25 cellular contexts compared by ENCODE assay signal in the genomic region with DNA sequence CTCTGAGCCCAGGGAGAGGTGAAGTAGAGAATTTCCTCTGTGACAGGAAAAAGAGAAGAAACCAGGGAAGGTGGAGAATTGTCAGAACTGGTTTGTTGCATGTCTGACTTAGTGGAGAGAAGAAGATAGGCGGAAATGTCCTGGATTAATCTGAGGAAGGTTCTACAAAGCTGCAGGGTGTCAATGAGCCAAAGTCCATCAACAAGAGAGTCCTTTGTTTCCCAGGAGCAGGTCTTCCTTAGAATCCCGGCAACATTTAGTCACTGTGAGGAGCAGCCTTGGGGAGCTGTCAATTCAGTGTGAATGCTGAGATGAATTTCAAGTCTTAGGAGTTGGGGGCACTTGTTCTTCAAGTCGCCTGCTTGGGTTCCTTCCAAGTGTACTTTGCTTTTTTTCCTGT.
DNase-seq lines count a peak whose midpoint lies in the region; ATAC-seq and TF ChIP-seq lines count a peak whose summit lies in the region.
"Had no signal": no experiment of that assay in that cellular context is flagged by ENCODE, and none has a peak within 500 bp of the region (broad histone marks: within the 10 kb centered on the region; RNA-seq: fewer than 3 reads in every experiment).

No MANE protein-coding gene starts in this region.

- no peaks in the 10 kb centered on the region for H3K36me3 Mint-ChIP-seq in CD8-positive, alpha-beta T cell
- H3K36me3 Mint-ChIP-seq: CD4-positive, CD25-positive, alpha-beta regulatory T cell had no signal

- no peak overlapping the region for H3K4me3 Mint-ChIP-seq in CD8-positive, alpha-beta T cell
- H3K4me3 Mint-ChIP-seq: CD4-positive, CD25-positive, alpha-beta regulatory T cell; HFFc6 had no signal

- peaks cover 2% of the 10 kb centered on the region for H3K27me3 Mint-ChIP-seq in CD8-positive, alpha-beta T cell (ENCODE audit: low read depth)

- no peaks in the 10 kb centered on the region for H3K4me1 ChIP-seq in CD8-positive, alpha-beta T cell (ENCODE audit: insufficient read depth, low read length)
- H3K4me1 ChIP-seq: HAP-1 had no signal

- no peaks in the 10 kb centered on the region for H3K27me3 ChIP-seq in CD8-positive, alpha-beta T cell (ENCODE audit: insufficient read depth, low read length)

- intact Hi-C loops in CD8-positive, alpha-beta T cell (cut with DNase I, micrococcal nuclease), result no loop called here

- no peak overlapping the region for H3K4me3 ChIP-seq in CD8-positive, alpha-beta T cell (ENCODE audit: low read depth, low read length)
- H3K4me3 ChIP-seq: GM12878, HAP-1, K562 had no signal

- no peak for TF ChIP-seq CTCF in CD8-positive, alpha-beta T cell (IDR thresholded peaks at IDR 0.05)

- CTCF ChIA-PET in CD8-positive, alpha-beta T cell (lab: Charles Lee), result no interaction called here

- H3K36me3 ChIP-seq in CD8-positive, alpha-beta T cell (ENCODE audit: insufficient read depth, low read length), result no peaks in the 10 kb centered on the region
- H3K36me3 ChIP-seq: HAP-1 had no signal

- no peak overlapping the region for H3K27ac ChIP-seq in CD8-positive, alpha-beta T cell (ENCODE audit: low read depth, low read length)

- no peak for ATAC-seq in GM18505 (IDR thresholded peaks at IDR 0.05; ENCODE audit: unreplicated experiment)
- ATAC-seq in CD8-positive, alpha-beta T cell, result no peak
- ATAC-seq: GM12878, K562, PC-3 had no signal

- no peaks in the 10 kb centered on the region for H3K9me3 ChIP-seq in CD8-positive, alpha-beta T cell (ENCODE audit: low read length)
- H3K9me3 ChIP-seq: HAP-1 had no signal

- no peak overlapping the region for H3K27ac Mint-ChIP-seq in CD8-positive, alpha-beta T cell
- H3K27ac Mint-ChIP-seq: CD4-positive, CD25-positive, alpha-beta regulatory T cell; HFFc6 had no signal

- POLR2A ChIA-PET in CD8-positive, alpha-beta T cell (lab: Charles Lee), result no interaction called here

- H3K4me1 Mint-ChIP-seq in CD8-positive, alpha-beta T cell (ENCODE audit: low read depth), result no peaks in the 10 kb centered on the region
- H3K4me1 Mint-ChIP-seq: CD4-positive, CD25-positive, alpha-beta regulatory T cell had no signal

- DNase-seq in ELF-1 (ENCODE audit: low read depth, low spot score) (peak; percentile 36), cerebellar cortex (ENCODE audit: low spot score) (peak; percentile 2), medulla oblongata (ENCODE audit: extremely low spot score) (peak; percentile 29), pons (ENCODE audit: low spot score) (peak; percentile 32), DMS53 (lab: John Stamatoyannopoulos, UW) (no peak)
- DNase-seq in central memory CD4-positive, alpha-beta T cell, result no peak
- DNase-seq in CD8-positive, alpha-beta T cell, result no peak
- DNase-seq: 8988T; CD4-positive, CD25-positive, alpha-beta regulatory T cell; GDM1; GOT3; HFFc6; Kasumi-1; NCI-H1092 treated with DMSO at 0.1 percent for 48 hours; NCI-H1436; NCI-H187; NCI-H2081 treated with DMSO at 0.1 percent for 48 hours; NCI-H345; NCI-H510A treated with DMSO at 0.1 percent for 48 hours; NCI-H774; PC-3 had no signal

- no peak for TF ChIP-seq POLR2A in GM18505 (IDR thresholded peaks at IDR 0.05; ENCODE audit: borderline replicate concordance, extremely low read depth, insufficient read depth, insufficient read length)

- H3K9me3 Mint-ChIP-seq in CD8-positive, alpha-beta T cell, result peaks cover 7% of the 10 kb centered on the region

Comparison
In these comparisons a context has a peak if more than half of its experiments do, and no peak if none do; other contexts are left out.
1. DNase-seq: peak in ELF-1 (single experiment), cerebellar cortex (single experiment), medulla oblongata (single experiment) and pons (single experiment); none in DMS53 (single experiment), central memory CD4-positive, alpha-beta T cell (single experiment) and CD8-positive, alpha-beta T cell (0 of 7).